Comparison of ENCODE assay signal across 8 cellular contexts in the genomic region with DNA sequence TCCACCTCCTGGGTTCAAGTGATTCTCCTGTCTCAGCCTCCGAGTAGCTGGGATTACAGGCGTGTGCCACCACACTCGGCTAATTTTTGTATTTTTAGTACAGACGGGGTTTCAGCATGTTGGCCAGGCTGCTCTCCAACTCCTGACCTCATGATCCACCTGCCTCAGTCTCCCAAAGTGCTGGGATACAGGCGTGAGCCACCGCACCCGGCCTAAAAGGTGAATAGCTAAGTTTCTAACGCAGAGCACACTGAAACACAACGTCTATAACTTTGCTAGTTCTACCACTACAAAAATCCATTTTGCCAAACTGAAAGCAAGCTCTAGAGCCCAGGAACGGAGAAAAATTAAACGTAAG. TPM values are rescaled to one million over a fixed set of nuclear protein-coding genes. Genes with fewer than 3 reads are reported as not detected.
DNase-seq lines count a peak whose midpoint lies in the region; ATAC-seq and TF ChIP-seq lines count a peak whose summit lies in the region.
"Not testable (repeated sequence)": the region's sequence is repeated elsewhere in the genome, so short reads cannot be mapped to it uniquely, and the experiment has no call there.

No MANE protein-coding gene starts in this region.

- TF ChIP-seq RAD21 in HCT116 (IDR thresholded peaks at IDR 0.05; ENCODE audit: low read depth) = not testable (repeated sequence)

- H3K27ac ChIP-seq in ACC112 (ENCODE audit: low read depth, low read length) (peak overlapping the region; percentile 60), HCT116 (ENCODE audit: low read depth, low read length) (peak overlapping the region; percentile 52), SK-N-MC (peak overlapping the region; percentile 91)
- peak overlapping the region; percentile 86 for H3K27ac ChIP-seq in effector memory CD4-positive, alpha-beta T cell (ENCODE audit: insufficient read depth, low read length, poor library complexity, severe bottlenecking)

- H3K4me1 Mint-ChIP-seq in activated naive CD8-positive, alpha-beta T cell treated with anti-CD3 and anti-CD28 coated beads for 36 hours = peaks cover 26% of the 10 kb centered on the region
- H3K4me1 Mint-ChIP-seq in naive thymus-derived CD8-positive, alpha-beta T cell = peaks cover 14 to 40% (median 28%) of the 10 kb centered on the region in 4 donors
- H3K4me1 Mint-ChIP-seq in stimulated activated effector memory CD8-positive, alpha-beta T cell treated with anti-CD3 and anti-CD28 coated beads, Interleukin-12 subunit alpha, Interleukin-12 subunit beta, amount 100 ng/mL, for 72 hours = peaks cover 20% of the 10 kb centered on the region

- H3K36me3 ChIP-seq in ACC112 (ENCODE audit: insufficient read depth, low read length) (peaks cover 20% of the 10 kb centered on the region), HCT116 (ENCODE audit: control insufficient read depth in 1 of 2, insufficient read depth in 2 of 2, low read length in 2 of 2) (peaks cover 15 to 27% of the 10 kb centered on the region in 2 experiments), SK-N-MC (ENCODE audit: insufficient read depth, low read length) (peaks cover 25% of the 10 kb centered on the region)
- H3K36me3 ChIP-seq in effector memory CD4-positive, alpha-beta T cell (ENCODE audit: control insufficient read depth, insufficient read depth, low read length) = peaks cover 22% of the 10 kb centered on the region

- DNase-seq in HCT116 (ENCODE audit: low read depth, low spot score); SK-N-MC (ENCODE audit: low read depth, low spot score); activated naive CD8-positive, alpha-beta T cell treated with anti-CD3 and anti-CD28 coated beads for 36 hours; effector memory CD4-positive, alpha-beta T cell; naive thymus-derived CD8-positive, alpha-beta T cell; stimulated activated effector memory CD8-positive, alpha-beta T cell treated with anti-CD3 and anti-CD28 coated beads, Interleukin-12 subunit alpha, Interleukin-12 subunit beta, amount 100 ng/mL, for 72 hours (ENCODE audit: low spot score in 2 of 2): not testable (repeated sequence)

- not testable (repeated sequence) for H3K9me3 Mint-ChIP-seq in activated naive CD8-positive, alpha-beta T cell treated with anti-CD3 and anti-CD28 coated beads for 36 hours; naive thymus-derived CD8-positive, alpha-beta T cell; stimulated activated effector memory CD8-positive, alpha-beta T cell treated with anti-CD3 and anti-CD28 coated beads, Interleukin-12 subunit alpha, Interleukin-12 subunit beta, amount 100 ng/mL, for 72 hours

- H3K36me3 Mint-ChIP-seq in activated naive CD8-positive, alpha-beta T cell treated with anti-CD3 and anti-CD28 coated beads for 36 hours = peaks cover 26% of the 10 kb centered on the region
- H3K36me3 Mint-ChIP-seq in naive thymus-derived CD8-positive, alpha-beta T cell = peaks cover 2 to 26% (median 10%) of the 10 kb centered on the region in 3 donors
- H3K36me3 Mint-ChIP-seq in stimulated activated effector memory CD8-positive, alpha-beta T cell treated with anti-CD3 and anti-CD28 coated beads, Interleukin-12 subunit alpha, Interleukin-12 subunit beta, amount 100 ng/mL, for 72 hours = peaks cover 40% of the 10 kb centered on the region

- not testable (repeated sequence) for H3K9me2 ChIP-seq in HCT116 (ENCODE audit: insufficient read depth)

- TF ChIP-seq POLR2A in HCT116 (IDR thresholded peaks at IDR 0.05; ENCODE audit: borderline replicate concordance, extremely low read depth, insufficient read depth, insufficient read length) = not testable (repeated sequence)

- H3K4me3 ChIP-seq in ACC112 (ENCODE audit: low read depth, low read length) (peak overlapping the region; percentile 92), HCT116 (replicated peaks in 1 of 2; ENCODE audit: low read depth in 1 of 2, low read length in 2 of 2) (peak overlapping the region; percentile 80 to 99), SK-N-MC (peak overlapping the region; percentile 88), iPS-11a (ENCODE audit: low read depth, low read length) (peak overlapping the region; percentile 98)
- peak overlapping the region; percentile 87 for H3K4me3 ChIP-seq in effector memory CD4-positive, alpha-beta T cell (ENCODE audit: insufficient read depth, low read depth, low read length, poor library complexity, severe bottlenecking)

- H3K9me3 ChIP-seq in HCT116 (ENCODE audit: control insufficient read depth in 1 of 2, insufficient read depth in 1 of 2, low read depth in 1 of 2, low read length in 2 of 2); SK-N-MC (ENCODE audit: low read depth, low read length); effector memory CD4-positive, alpha-beta T cell (ENCODE audit: control insufficient read depth, low read length): not testable (repeated sequence)

- TF ChIP-seq CTCF in HCT116 (IDR thresholded peaks at IDR 0.05 in 2 of 3, conservative IDR thresholded peaks at IDR 0.05 in 1 of 3; ENCODE audit: borderline replicate concordance in 1 of 3, insufficient read depth in 1 of 3, low read depth in 2 of 3, low read length in 2 of 3) = not testable (repeated sequence)

- intact Hi-C loops in HCT116 (cut with micrococcal nuclease) = not testable (repeated sequence)

- CTCF ChIA-PET in HCT116 (lab: Charles Lee) = interaction anchor here (1.3 kb wide), 1 partner anchor 12 kb away, joined by 8 read pairs; no protein-coding TSS in a partner anchor

- peak overlapping the region; percentile 98 for H3K27ac Mint-ChIP-seq in activated naive CD8-positive, alpha-beta T cell treated with anti-CD3 and anti-CD28 coated beads for 36 hours
- peak overlapping the region; percentile 96 to 99 (median 98) for H3K27ac Mint-ChIP-seq in naive thymus-derived CD8-positive, alpha-beta T cell
- H3K27ac Mint-ChIP-seq in stimulated activated effector memory CD8-positive, alpha-beta T cell treated with anti-CD3 and anti-CD28 coated beads, Interleukin-12 subunit alpha, Interleukin-12 subunit beta, amount 100 ng/mL, for 72 hours = peak overlapping the region; percentile 95

- H3K27me3 Mint-ChIP-seq in activated naive CD8-positive, alpha-beta T cell treated with anti-CD3 and anti-CD28 coated beads for 36 hours = peaks cover 13% of the 10 kb centered on the region
- peaks cover 0 to 16% (median 13%) of the 10 kb centered on the region in 5 donors for H3K27me3 Mint-ChIP-seq in naive thymus-derived CD8-positive, alpha-beta T cell

- H3K4me1 ChIP-seq in ACC112 (ENCODE audit: control insufficient read depth, insufficient read depth, low read length, unreplicated experiment) = peaks cover 23% of the 10 kb centered on the region
- peaks cover 8 to 22% of the 10 kb centered on the region in 2 experiments for H3K4me1 ChIP-seq in HCT116 (ENCODE audit: control insufficient read depth in 1 of 2, insufficient read depth in 2 of 2, low read length in 2 of 2)
- H3K4me1 ChIP-seq in effector memory CD4-positive, alpha-beta T cell (ENCODE audit: control insufficient read depth, insufficient read depth, low read length, poor library complexity, severe bottlenecking) = not testable (repeated sequence)

- H2AFZ ChIP-seq in ACC112 (ENCODE audit: low read length, unreplicated experiment) = peak overlapping the region; percentile 96
- H2AFZ ChIP-seq in HCT116 (ENCODE audit: low read depth, low read length, poor library complexity, severe bottlenecking) = peak overlapping the region; percentile 69

- H3K4me2 ChIP-seq in HCT116 (ENCODE audit: low read length) = peak overlapping the region; percentile 85

- TSS peak; percentile 97 for BruUV-seq in HCT116 (replicated peaks; lab: Mats Ljungman, UMichigan)

- H4K20me1 ChIP-seq in HCT116 (ENCODE audit: insufficient read depth) = not testable (repeated sequence)

- peaks cover 39% of the 10 kb centered on the region for H3K79me2 ChIP-seq in ACC112 (ENCODE audit: control insufficient read depth, insufficient read depth, low read length, unreplicated experiment)
- H3K79me2 ChIP-seq in HCT116 (ENCODE audit: insufficient read depth, low read length) = peaks cover 43% of the 10 kb centered on the region

- peak overlapping the region; percentile 94 for H3K4me3 Mint-ChIP-seq in activated naive CD8-positive, alpha-beta T cell treated with anti-CD3 and anti-CD28 coated beads for 36 hours
- H3K4me3 Mint-ChIP-seq in naive thymus-derived CD8-positive, alpha-beta T cell = peak overlapping the region; percentile 91 to 98 (median 96)
- peak overlapping the region; percentile 84 for H3K4me3 Mint-ChIP-seq in stimulated activated effector memory CD8-positive, alpha-beta T cell treated with anti-CD3 and anti-CD28 coated beads, Interleukin-12 subunit alpha, Interleukin-12 subunit beta, amount 100 ng/mL, for 72 hours

- H3K27me3 ChIP-seq in ACC112 (ENCODE audit: insufficient read depth, low read length); HCT116 (ENCODE audit: insufficient read depth, low read length); effector memory CD4-positive, alpha-beta T cell (replicated peaks; ENCODE audit: control insufficient read depth, insufficient read depth, low read length, poor library complexity, severe bottlenecking): not testable (repeated sequence)

- RAD21 ChIA-PET in HCT116 (lab: Charles Lee; ENCODE audit: low non-redundant PET in 1 of 2, low total read pairs in 2 of 2, uncharacterized antibody in 2 of 2, unreplicated experiment in 2 of 2) = not testable (repeated sequence)

- peak overlapping the region; percentile 82 for H3K9ac ChIP-seq in HCT116 (ENCODE audit: low read length)
- peak overlapping the region; percentile 93 for H3K9ac ChIP-seq in SK-N-MC (ENCODE audit: insufficient read length)

- not testable (repeated sequence) for ATAC-seq in HCT116; naive thymus-derived CD8-positive, alpha-beta T cell; stimulated activated effector memory CD8-positive, alpha-beta T cell treated with anti-CD3 and anti-CD28 coated beads, Interleukin-12 subunit alpha, Interleukin-12 subunit beta, amount 100 ng/mL, for 72 hours

- POLR2A ChIA-PET in HCT116 (lab: Charles Lee) = interaction anchor here (1.0 to 1.6 kb wide), 6 partner anchors 9 to 116 kb away, joined by 3 to 5 read pairs (median 4); partner anchors contain the start of gene DCP2
- POLR2A ChIA-PET in naive thymus-derived CD8-positive, alpha-beta T cell (lab: Charles Lee) = interaction anchor here (0.8 to 1.7 kb wide), 8 partner anchors 9 to 699 kb away, joined by 4 to 16 read pairs (median 5); partner anchors contain the start of genes DCP2 and REEP5

RNA-seq across cellular contexts. Expression of gene SRP19, which starts 0.5 kb away (rescaled TPM):
- total RNA-seq in HCT116 (2021; ENCODE audit: unreplicated experiment) = 45.3 TPM
- polyA plus RNA-seq in HCT116 (2012) = 40.7 and 49.7 TPM in 2 replicates
- 10 to 100 TPM; 66.5 to 67.3 TPM for total RNA-seq in activated naive CD8-positive, alpha-beta T cell treated with anti-CD3 and anti-CD28 coated beads for 36 hours
- total RNA-seq in naive thymus-derived CD8-positive, alpha-beta T cell = 10 to 100 TPM; 46.3 to 47.5 TPM
- 100 to 1,000 TPM in 1 of 3 donors, 10 to 100 TPM in 2; 84.4 to 133 (median 97.8) TPM for polyA plus RNA-seq in naive thymus-derived CD8-positive, alpha-beta T cell
